ENCODE assay signal across 8 cellular contexts in the genomic region with DNA sequence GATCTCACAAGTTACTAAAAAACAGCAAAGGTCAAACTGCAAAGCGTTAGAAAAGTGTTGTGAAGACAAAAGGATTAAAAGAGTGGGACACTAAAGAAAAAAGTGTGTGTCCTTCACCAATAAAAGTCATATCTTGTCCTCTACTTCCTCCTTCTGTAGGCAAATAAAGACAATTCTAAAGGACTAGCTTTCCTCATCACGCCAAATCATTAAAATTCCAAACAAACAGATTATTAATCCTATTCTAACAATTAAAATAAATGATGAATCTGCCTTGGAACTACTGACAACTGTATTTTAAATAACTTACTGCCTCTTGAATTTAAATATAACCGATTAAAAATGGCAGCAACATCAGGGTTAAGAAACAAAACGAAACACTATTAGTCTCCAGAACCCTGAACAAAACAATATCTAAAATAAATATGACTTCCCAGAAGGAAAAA. TPM values are rescaled to one million over a fixed set of nuclear protein-coding genes. Genes with fewer than 3 reads are reported as not detected.
A peak's percentile ranks its signal among the peaks of the same experiment; 100 is the strongest.
DNase-seq lines count a peak whose midpoint lies in the region; ATAC-seq and TF ChIP-seq lines count a peak whose summit lies in the region.
"Not testable (repeated sequence)": the region's sequence is repeated elsewhere in the genome, so short reads cannot be mapped to it uniquely, and the experiment has no call there.

No MANE protein-coding gene starts in this region.

- H3K4me1 Mint-ChIP-seq in activated naive CD4-positive, alpha-beta T cell treated with anti-CD3 and anti-CD28 coated beads, Interleukin-2, amount 50 U/mL, for 24 hours = peaks cover 55% of the 10 kb centered on the region
- peaks cover 27 to 49% of the 10 kb centered on the region in 2 donors for H3K4me1 Mint-ChIP-seq in effector memory CD8-positive, alpha-beta T cell (ENCODE audit: low read depth in 2 of 2)
- peaks cover 57 to 60% of the 10 kb centered on the region in 2 donors for H3K4me1 Mint-ChIP-seq in natural killer cell
- H3K4me1 Mint-ChIP-seq in stimulated activated naive CD8-positive, alpha-beta T cell treated with anti-CD3 and anti-CD28 coated beads, Interleukin-15, amount 100 ng/mL, for 72 hours = peaks cover 29% of the 10 kb centered on the region

- H3K9me3 Mint-ChIP-seq in activated naive CD4-positive, alpha-beta T cell treated with anti-CD3 and anti-CD28 coated beads, Interleukin-2, amount 50 U/mL, for 24 hours; effector memory CD8-positive, alpha-beta T cell; natural killer cell; stimulated activated naive CD8-positive, alpha-beta T cell treated with anti-CD3 and anti-CD28 coated beads, Interleukin-15, amount 100 ng/mL, for 72 hours: not testable (repeated sequence)

- H3K27ac Mint-ChIP-seq in activated naive CD4-positive, alpha-beta T cell treated with anti-CD3 and anti-CD28 coated beads, Interleukin-2, amount 50 U/mL, for 24 hours = peak overlapping the region; percentile 98
- peak overlapping the region; percentile 84 to 93 for H3K27ac Mint-ChIP-seq in effector memory CD8-positive, alpha-beta T cell
- H3K27ac Mint-ChIP-seq in natural killer cell = peak overlapping the region; percentile 91 to 92
- H3K27ac Mint-ChIP-seq in stimulated activated naive CD8-positive, alpha-beta T cell treated with anti-CD3 and anti-CD28 coated beads, Interleukin-15, amount 100 ng/mL, for 72 hours = peak overlapping the region; percentile 94 to 98

- peak overlapping the region; percentile 93; the same call in 1 of the 2 replicates for H3K27ac ChIP-seq in HUES6 (ENCODE audit: low read depth, low read length)
- H3K27ac ChIP-seq in SJSA1 = peak overlapping the region; percentile 56; the same call in 1 of the 2 replicates

- peak overlapping the region; percentile 86 for H3K9ac ChIP-seq in HUES6 (ENCODE audit: low read length)

- not testable (repeated sequence) for TF ChIP-seq CTCF in natural killer cell (IDR thresholded peaks at IDR 0.05)

- peak; percentile 27 for DNase-seq in CD1c-positive myeloid dendritic cell (ENCODE audit: extremely low spot score)
- peak in 1 of 2 experiments; percentile 54 for DNase-seq in SJSA1 (ENCODE audit: low read depth in 1 of 2, low spot score in 2 of 2)
- not testable (repeated sequence) for DNase-seq in effector memory CD8-positive, alpha-beta T cell; natural killer cell; stimulated activated naive CD8-positive, alpha-beta T cell treated with anti-CD3 and anti-CD28 coated beads, Interleukin-15, amount 100 ng/mL, for 72 hours

- ATAC-seq in effector memory CD8-positive, alpha-beta T cell (replicated peaks); natural killer cell; stimulated activated naive CD8-positive, alpha-beta T cell treated with anti-CD3 and anti-CD28 coated beads, Interleukin-15, amount 100 ng/mL, for 72 hours: not testable (repeated sequence)

- not testable (repeated sequence) for H3K36me3 Mint-ChIP-seq in activated naive CD4-positive, alpha-beta T cell treated with anti-CD3 and anti-CD28 coated beads, Interleukin-2, amount 50 U/mL, for 24 hours; natural killer cell
- peaks cover 24% of the 10 kb centered on the region for H3K36me3 Mint-ChIP-seq in effector memory CD8-positive, alpha-beta T cell (ENCODE audit: insufficient read depth)

- H3K4me1 ChIP-seq in HUES6 (ENCODE audit: control insufficient read depth, insufficient read depth, low read length) (peaks cover 28% of the 10 kb centered on the region), SJSA1 (replicated peaks) (peaks cover 26% of the 10 kb centered on the region)

- peak overlapping the region; percentile 96 for H3K4me3 Mint-ChIP-seq in activated naive CD4-positive, alpha-beta T cell treated with anti-CD3 and anti-CD28 coated beads, Interleukin-2, amount 50 U/mL, for 24 hours
- peak overlapping the region; percentile 79 to 96 for H3K4me3 Mint-ChIP-seq in effector memory CD8-positive, alpha-beta T cell
- H3K4me3 Mint-ChIP-seq in natural killer cell = peak overlapping the region; percentile 83
- peak overlapping the region; percentile 80 to 87 for H3K4me3 Mint-ChIP-seq in stimulated activated naive CD8-positive, alpha-beta T cell treated with anti-CD3 and anti-CD28 coated beads, Interleukin-15, amount 100 ng/mL, for 72 hours

- not testable (repeated sequence) for H3K27me3 Mint-ChIP-seq in activated naive CD4-positive, alpha-beta T cell treated with anti-CD3 and anti-CD28 coated beads, Interleukin-2, amount 50 U/mL, for 24 hours; effector memory CD8-positive, alpha-beta T cell; natural killer cell (ENCODE audit: low read depth in 2 of 2); stimulated activated naive CD8-positive, alpha-beta T cell treated with anti-CD3 and anti-CD28 coated beads, Interleukin-15, amount 100 ng/mL, for 72 hours

- intact Hi-C loops in natural killer cell (cut with micrococcal nuclease) = not testable (repeated sequence)

- not testable (repeated sequence) for H3K27me3 ChIP-seq in HUES6 (ENCODE audit: control insufficient read depth, insufficient read depth, low read length); SJSA1 (replicated peaks)

- not testable (repeated sequence) for H3K9me3 ChIP-seq in HUES6 (ENCODE audit: control insufficient read depth, insufficient read depth, low read depth, low read length); SJSA1 (replicated peaks)

- H3K36me3 ChIP-seq in HUES6 (ENCODE audit: control insufficient read depth, insufficient read depth, low read length); SJSA1: not testable (repeated sequence)

- H3K4me3 ChIP-seq in HUES6 (ENCODE audit: low read depth, low read length) = peak overlapping the region; percentile 76
- H3K4me3 ChIP-seq in SJSA1 = not testable (repeated sequence)
- peak overlapping the region; percentile 80 for H3K4me3 ChIP-seq in iPS-11a (ENCODE audit: low read depth, low read length)

RNA-seq across cellular contexts. Expression of a gene that starts 2.4 kb away (rescaled TPM):
- 7.7 and 14.1 TPM in 2 replicates for total RNA-seq in SJSA1 (2014; rRNA removed; shearing (Covaris generic))
- 10 to 100 TPM; 56.1 to 69.1 (median 59.0) TPM for total RNA-seq in natural killer cell
